Comparison of ENCODE assay signal across 9 cellular contexts in genomic region chr1:32361674-32362473, GRCh38. TPM values are rescaled to one million over a fixed set of nuclear protein-coding genes. Genes with fewer than 3 reads are reported as not detected.
DNase-seq lines count a peak whose midpoint lies in the region; ATAC-seq and TF ChIP-seq lines count a peak whose summit lies in the region.
"Had no signal": no experiment of that assay in that cellular context is flagged by ENCODE, and none has a peak within 500 bp of the region (broad histone marks: within the 10 kb centered on the region; RNA-seq: fewer than 3 reads in every experiment).

No MANE protein-coding gene starts in this region.

- H3K9me3 ChIP-seq in mesodermal cell (ENCODE audit: control insufficient read depth, low read length) (no peaks in the 10 kb centered on the region), suprapubic skin (no peaks in the 10 kb centered on the region)

- POLR2A ChIA-PET in WTC11 (lab: Charles Lee) = interaction anchor here (0.9 to 2.5 kb wide), 4 partner anchors 11 to 159 kb away, joined by 3 to 10 read pairs (median 4); partner anchors contain the start of genes BSDC1 and MARCKSL1

- H3K4me1 ChIP-seq in mesodermal cell (ENCODE audit: control insufficient read depth, insufficient read depth, low read length, poor library complexity, severe bottlenecking) (peaks cover 5% of the 10 kb centered on the region), suprapubic skin (peaks cover 18% of the 10 kb centered on the region)

- H3K4me1 Mint-ChIP-seq in WTC11 = peaks cover 10% of the 10 kb centered on the region

- H3K36me3 Mint-ChIP-seq in WTC11 = no peaks in the 10 kb centered on the region; the same call in none of the 2 replicates

- no peak for TF ChIP-seq POLR2A in erythroblast (IDR thresholded peaks at IDR 0.05; ENCODE audit: low read length)
- TF ChIP-seq POLR2A in suprapubic skin (IDR thresholded peaks at IDR 0.05) = no peak

- peak; percentile 61 for DNase-seq in WTC11 (ENCODE audit: low spot score)
- peak; percentile 46 to 62 for DNase-seq in erythroblast (lab: John Stamatoyannopoulos, UW)
- DNase-seq in suprapubic skin (ENCODE audit: low spot score in 2 of 2) = peak in 1 of 2 donors; percentile 72
- DNase-seq in NCI-H748 treated with DMSO at 0.1 percent for 48 hours (lab: John Stamatoyannopoulos, UW) = no peak

- H3K4me3 Mint-ChIP-seq in WTC11 = peak overlapping the region; percentile 52

- peaks cover 44% of the 10 kb centered on the region for H3K27me3 Mint-ChIP-seq in WTC11 (ENCODE audit: low read depth)

- no peak overlapping the region for H3K27ac ChIP-seq in mesodermal cell (ENCODE audit: low read depth, low read length, severe bottlenecking)
- peak overlapping the region; percentile 61 for H3K27ac ChIP-seq in suprapubic skin
- H3K27ac ChIP-seq: SK-N-MC had no signal

- CTCF ChIA-PET in WTC11 (lab: Charles Lee) = interaction anchor here (0.6 to 2.0 kb wide), 4 partner anchors 10 to 146 kb away, joined by 3 to 7 read pairs (median 4); no protein-coding TSS in a partner anchor

- TF ChIP-seq CTCF in GM12874 (IDR thresholded peaks at IDR 0.05; ENCODE audit: insufficient read depth, low read depth, low read length) (0 out of 2 replicates have a peak, but pooled peaks have one; percentile 11), WTC11 (IDR thresholded peaks at IDR 0.05) (no peak), suprapubic skin (IDR thresholded peaks at IDR 0.05) (peak; percentile 1 to 18)

- ATAC-seq in WTC11 = peak; percentile 65
- ATAC-seq in GM21367 (IDR thresholded peaks at IDR 0.05; ENCODE audit: unreplicated experiment) = no peak
- ATAC-seq in GM19467 (IDR thresholded peaks at IDR 0.05; ENCODE audit: unreplicated experiment) = no peak

- no peaks in the 10 kb centered on the region for H3K9me3 Mint-ChIP-seq in WTC11

- H3K27me3 ChIP-seq in suprapubic skin = no peaks in the 10 kb centered on the region

- H3K27ac Mint-ChIP-seq in WTC11 = no peak overlapping the region; the same call in 1 of the 2 replicates

- 10% methylated on average over 50 to 68 of the region's 91 CpGs for WGBS in mesodermal cell (ENCODE audit: insufficient coverage in 2 of 2), 2 experiments
- WGBS in suprapubic skin = 2% methylated on average over 44 of the region's 91 CpGs

- TF ChIP-seq EP300 in suprapubic skin (IDR thresholded peaks at IDR 0.05) = no peak

- H3K36me3 ChIP-seq in mesodermal cell (ENCODE audit: control insufficient read depth, insufficient read depth, low read length) (peaks cover 45% of the 10 kb centered on the region), suprapubic skin (peaks cover 26% of the 10 kb centered on the region)

- H3K4me3 ChIP-seq in mesodermal cell (ENCODE audit: extremely low read depth, insufficient read depth, low read length, poor library complexity, severe bottlenecking) = peak overlapping the region; percentile 26
- H3K4me3 ChIP-seq in suprapubic skin = peak overlapping the region; percentile 50
- H3K4me3 ChIP-seq: SK-N-MC had no signal

TF ChIP-seq in WTC11, 78 proteins besides CTCF, POLR2A, EP300 and RAD21 (continues in another document):
- no peak for TF ChIP-seq MXD4 (CRISPR knock-in tag; IDR thresholded peaks at IDR 0.05; ENCODE audit: borderline replicate concordance)
- TF ChIP-seq ZNF532 (CRISPR knock-in tag; IDR thresholded peaks at IDR 0.05; ENCODE audit: borderline replicate concordance) = no peak
- no peak; the same call in 1 of the 2 replicates for TF ChIP-seq MYBL2 (CRISPR knock-in tag; IDR thresholded peaks at IDR 0.05)
- TF ChIP-seq HMGA2 (CRISPR knock-in tag; IDR thresholded peaks at IDR 0.05) = no peak
- TF ChIP-seq ZBTB21 (CRISPR knock-in tag; IDR thresholded peaks at IDR 0.05; ENCODE audit: borderline replicate concordance) = no peak
- TF ChIP-seq ZNF263 (CRISPR knock-in tag; IDR thresholded peaks at IDR 0.05; ENCODE audit: low read depth) = no peak
- no peak for TF ChIP-seq NR1H2 (CRISPR knock-in tag; IDR thresholded peaks at IDR 0.05)
- TF ChIP-seq SMAD3 (CRISPR knock-in tag; IDR thresholded peaks at IDR 0.05; ENCODE audit: borderline replicate concordance) = no peak
- TF ChIP-seq NR2C2 (CRISPR knock-in tag; IDR thresholded peaks at IDR 0.05) = no peak
- no peak for TF ChIP-seq NFATC4 (CRISPR knock-in tag; IDR thresholded peaks at IDR 0.05)
- no peak for TF ChIP-seq E2F4 (CRISPR knock-in tag; IDR thresholded peaks at IDR 0.05; ENCODE audit: borderline replicate concordance, low read depth)
- 0 out of 2 replicates have a peak, but pooled peaks have one; percentile 67 for TF ChIP-seq CREB1 (CRISPR knock-in tag; IDR thresholded peaks at IDR 0.05)
- no peak for TF ChIP-seq NR3C1 (CRISPR knock-in tag; conservative IDR thresholded peaks at IDR 0.05; ENCODE audit: low read depth)
- TF ChIP-seq IRF2 (CRISPR knock-in tag; IDR thresholded peaks at IDR 0.05; ENCODE audit: borderline replicate concordance, low read depth) = no peak
- TF ChIP-seq NFYB (CRISPR knock-in tag; conservative IDR thresholded peaks at IDR 0.05; ENCODE audit: low read depth) = no peak
- TF ChIP-seq ZNF512 (CRISPR knock-in tag; IDR thresholded peaks at IDR 0.05; ENCODE audit: borderline replicate concordance) = no peak
- peak; percentile 78 for TF ChIP-seq FOXP1 (CRISPR knock-in tag; IDR thresholded peaks at IDR 0.05; ENCODE audit: borderline replicate concordance)

RNA-seq across cellular contexts. Expression of gene FAM229A, which starts 0.4 kb away (rescaled TPM):
- total RNA-seq in WTC11 (2021) = 6.7 to 10.4 TPM (median 9.4 TPM) in 3 replicates
- polyA plus RNA-seq in mesodermal cell (2013, experiment 1 of 2) = 9.4 TPM
- 7.3 TPM for polyA plus RNA-seq in mesodermal cell (2013, experiment 2 of 2)
- total RNA-seq in suprapubic skin = 10 to 100 TPM in 3 of 4 donors, 1 to 10 TPM in 1; 4.4 to 41.8 (median 16.3) TPM

RNA-seq across cellular contexts. Expression of gene TSSK3, which starts 0.5 kb away (rescaled TPM):
- total RNA-seq in WTC11 (2021) (1.2 to 2.9 TPM (median 1.7 TPM) in 3 replicates), suprapubic skin (1 to 10 TPM in 2 of 4 donors, under 1 TPM in 1, not detected in 1; 0.86 to 2.7 (median 1.3) TPM)
- 0.63 TPM for polyA plus RNA-seq in mesodermal cell (2013, experiment 1 of 2)
- polyA plus RNA-seq in mesodermal cell (2013, experiment 2 of 2) = 1.3 TPM

RNA-seq across cellular contexts. Expression of gene MARCKSL1, which starts 25.8 kb away (rescaled TPM):
- total RNA-seq in WTC11 (2021) (442 to 450 TPM (median 443 TPM) in 3 replicates), suprapubic skin (10 to 100 TPM; 12.8 to 25.1 (median 19.3) TPM)
- 438 TPM for polyA plus RNA-seq in mesodermal cell (2013, experiment 1 of 2)
- 367 TPM for polyA plus RNA-seq in mesodermal cell (2013, experiment 2 of 2)

RNA-seq across cellular contexts. Expression of gene BSDC1, which starts 32.4 kb away (rescaled TPM):
- total RNA-seq in WTC11 (2021) (42.4 to 44.3 TPM (median 43.6 TPM) in 3 replicates), suprapubic skin (100 to 1,000 TPM in 3 of 4 donors, 10 to 100 TPM in 1; 96.0 to 140 (median 120) TPM)
- 57.5 TPM for polyA plus RNA-seq in mesodermal cell (2013, experiment 1 of 2)
- 52.9 TPM for polyA plus RNA-seq in mesodermal cell (2013, experiment 2 of 2)

Comparison
In these comparisons a context has a peak if more than half of its experiments do, and no peak if none do; other contexts are left out.
1. RNA of gene MARCKSL1, which starts 25.8 kb away (total RNA-seq): 442 to 450 TPM in WTC11; 12.8 to 25.1 TPM in suprapubic skin; every median in the first group is over 10 times any median in the second.